Comparison of ENCODE assay signal across 15 cellular contexts in the genomic region with DNA sequence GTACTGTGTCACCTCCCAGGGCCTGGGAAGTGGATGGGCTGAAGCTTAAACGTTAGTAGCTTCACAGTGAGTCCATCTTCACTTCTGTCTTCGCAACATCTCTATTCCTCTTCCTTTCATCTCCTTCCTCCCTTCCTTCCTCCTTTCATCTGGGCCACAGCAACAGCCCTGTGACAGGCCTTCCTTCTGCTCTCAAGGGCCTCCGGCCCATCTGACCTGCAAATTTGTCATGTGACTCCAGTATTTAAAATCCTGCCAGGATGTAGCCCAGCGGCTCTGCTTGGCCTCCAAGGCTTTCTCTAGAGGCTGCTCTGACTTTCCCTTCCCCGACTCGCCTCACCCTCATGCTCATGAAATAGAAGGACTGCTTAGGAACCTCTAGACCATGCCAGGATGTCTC.
"Had no signal": no experiment of that assay in that cellular context is flagged by ENCODE, and none has a peak within 500 bp of the region (broad histone marks: within the 10 kb centered on the region; RNA-seq: fewer than 3 reads in every experiment).

No MANE protein-coding gene starts in this region.

- H3K27ac Mint-ChIP-seq: activated naive CD4-positive, alpha-beta T cell treated with anti-CD3 and anti-CD28 coated beads for 36 hours had no signal

- H3K4me3 Mint-ChIP-seq: activated naive CD4-positive, alpha-beta T cell treated with anti-CD3 and anti-CD28 coated beads for 36 hours; T-helper 17 cell had no signal

- H3K9me3 Mint-ChIP-seq: activated naive CD4-positive, alpha-beta T cell treated with anti-CD3 and anti-CD28 coated beads for 36 hours had no signal

- ATAC-seq: activated CD4-positive, CD25-positive, alpha-beta regulatory T cell treated with anti-CD3 and anti-CD28 coated beads, Interleukin-2, amount 50 U/mL, for 24 hours; heart right ventricle; T-helper 17 cell had no signal

- DNase-seq: activated CD4-positive, alpha-beta T cell treated with anti-CD3 and anti-CD28 coated beads, Interleukin-2, amount 50 U/mL, for 48 hours; activated CD8-positive, alpha-beta memory T cell treated with anti-CD3 and anti-CD28 coated beads, Interleukin-2, amount 50 U/mL, for 4 hours; activated naive CD4-positive, alpha-beta T cell treated with anti-CD3 and anti-CD28 coated beads for 36 hours; effector CD4-positive, alpha-beta T cell; foreskin melanocyte; heart right ventricle; kidney; left ventricle myocardium inferior; mesendoderm; ovary; stimulated activated CD4-positive, alpha-beta T cell treated with anti-CD3 and anti-CD28 coated beads, Interleukin-4, amount 100 ng/mL, for 1 hour; stimulated activated CD8-positive, alpha-beta memory T cell treated with anti-CD3 and anti-CD28 coated beads, Interleukin-4, amount 100 ng/mL, for 48 hours; T-helper 17 cell; tibial artery had no signal

- H3K27me3 Mint-ChIP-seq: T-helper 17 cell had no signal
